In genomic region chr13:50780201-50781015, GRCh38 we compare ENCODE assay signal across 21 cellular contexts.
"Had no signal": no experiment of that assay in that cellular context is flagged by ENCODE, and none has a peak within 500 bp of the region (broad histone marks: within the 10 kb centered on the region; RNA-seq: fewer than 3 reads in every experiment).

No MANE protein-coding gene starts in this region.

- H3K27ac Mint-ChIP-seq: activated naive CD8-positive, alpha-beta T cell; effector memory CD8-positive, alpha-beta T cell; natural killer cell had no signal

- H3K4me2 ChIP-seq: hepatocyte had no signal

- H3K4me1 ChIP-seq: foreskin keratinocyte, lower lobe of right lung, pancreas, right lobe of liver, stomach, vagina had no signal

- H3K4me3 ChIP-seq: hepatocyte, lower lobe of right lung, pancreas, right lobe of liver, stomach, vagina had no signal

- H3K9me3 ChIP-seq: lower lobe of right lung, neutrophil, pancreas, right lobe of liver had no signal

- H3K27me3 Mint-ChIP-seq: brain had no signal

- H3K27ac ChIP-seq: foreskin keratinocyte, hepatocyte, lower lobe of right lung, neutrophil, pancreas, right lobe of liver, stomach, vagina, WERI-Rb-1 had no signal

- H3K27me3 ChIP-seq: hepatocyte, neutrophil, pancreas, right lobe of liver, vagina had no signal

- H3K4me1 Mint-ChIP-seq: brain, natural killer cell had no signal

- H3K79me2 ChIP-seq: hepatocyte had no signal

- H3K36me3 ChIP-seq: lower lobe of right lung, neutrophil, pancreas, right lobe of liver, stomach, vagina, WERI-Rb-1 had no signal

- FAIRE-seq: islet of Langerhans, pancreas, small intestine had no signal

- H2AFZ ChIP-seq: hepatocyte had no signal

- DNase-seq: activated CD4-positive, alpha-beta T cell treated with anti-CD3 and anti-CD28 coated beads, Interleukin-2, amount 50 U/mL, for 48 hours; activated gamma-delta T cell; amygdala; caudate nucleus; effector memory CD8-positive, alpha-beta T cell; foreskin keratinocyte; left colon; lower lobe of right lung; natural killer cell; pancreas; right lobe of liver; small intestine; stimulated activated CD4-positive, alpha-beta T cell treated with anti-CD3 and anti-CD28 coated beads, Interleukin-4, amount 100 ng/mL, for 1 hour; stomach had no signal

- H3K4me3 Mint-ChIP-seq: activated naive CD8-positive, alpha-beta T cell; brain; effector memory CD8-positive, alpha-beta T cell; natural killer cell had no signal

- ATAC-seq: effector memory CD8-positive, alpha-beta T cell; foreskin keratinocyte; left colon; lower lobe of right lung; natural killer cell; pancreas; right lobe of liver had no signal
